Comparison of ENCODE assay signal across 1 cellular context in the genomic region with DNA sequence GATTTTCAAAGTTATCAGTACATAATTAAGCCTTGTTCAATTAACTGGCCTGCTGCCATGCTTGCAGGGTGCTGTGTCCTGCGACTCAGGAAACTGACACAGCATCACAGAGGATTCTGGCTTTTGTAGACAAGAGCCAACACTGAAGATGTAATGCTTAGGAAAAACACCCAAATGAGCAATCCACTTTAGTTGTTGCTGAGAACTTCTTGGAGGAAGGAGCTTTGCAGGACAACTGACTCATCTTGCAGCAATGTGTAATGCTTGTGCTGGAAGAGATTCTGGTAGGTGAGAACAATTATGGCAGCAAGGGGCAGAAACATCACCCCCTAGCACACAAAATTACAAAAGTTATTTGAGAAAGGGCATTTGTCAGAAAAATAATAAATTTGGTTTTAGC.
TF ChIP-seq lines count a peak whose summit lies in the region.

No MANE protein-coding gene starts in this region.

TF ChIP-seq in SK-N-SH treated with all-trans-retinoic acid at 6 μM for 48 hours, 23 proteins besides CTCF, POLR2A, EP300 and RAD21 (continued from another document):
- TF ChIP-seq, protein P1, sequence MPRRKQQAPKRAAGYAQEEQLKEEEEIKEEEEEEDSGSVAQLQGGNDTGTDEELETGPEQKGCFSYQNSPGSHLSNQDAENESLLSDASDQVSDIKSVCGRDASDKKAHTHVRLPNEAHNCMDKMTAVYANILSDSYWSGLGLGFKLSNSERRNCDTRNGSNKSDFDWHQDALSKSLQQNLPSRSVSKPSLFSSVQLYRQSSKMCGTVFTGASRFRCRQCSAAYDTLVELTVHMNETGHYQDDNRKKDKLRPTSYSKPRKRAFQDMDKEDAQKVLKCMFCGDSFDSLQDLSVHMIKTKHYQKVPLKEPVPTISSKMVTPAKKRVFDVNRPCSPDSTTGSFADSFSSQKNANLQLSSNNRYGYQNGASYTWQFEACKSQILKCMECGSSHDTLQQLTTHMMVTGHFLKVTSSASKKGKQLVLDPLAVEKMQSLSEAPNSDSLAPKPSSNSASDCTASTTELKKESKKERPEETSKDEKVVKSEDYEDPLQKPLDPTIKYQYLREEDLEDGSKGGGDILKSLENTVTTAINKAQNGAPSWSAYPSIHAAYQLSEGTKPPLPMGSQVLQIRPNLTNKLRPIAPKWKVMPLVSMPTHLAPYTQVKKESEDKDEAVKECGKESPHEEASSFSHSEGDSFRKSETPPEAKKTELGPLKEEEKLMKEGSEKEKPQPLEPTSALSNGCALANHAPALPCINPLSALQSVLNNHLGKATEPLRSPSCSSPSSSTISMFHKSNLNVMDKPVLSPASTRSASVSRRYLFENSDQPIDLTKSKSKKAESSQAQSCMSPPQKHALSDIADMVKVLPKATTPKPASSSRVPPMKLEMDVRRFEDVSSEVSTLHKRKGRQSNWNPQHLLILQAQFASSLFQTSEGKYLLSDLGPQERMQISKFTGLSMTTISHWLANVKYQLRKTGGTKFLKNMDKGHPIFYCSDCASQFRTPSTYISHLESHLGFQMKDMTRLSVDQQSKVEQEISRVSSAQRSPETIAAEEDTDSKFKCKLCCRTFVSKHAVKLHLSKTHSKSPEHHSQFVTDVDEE (CRISPR knock-in tag; IDR thresholded peaks at IDR 0.05), result no peak
- TF ChIP-seq CSDC2 (CRISPR knock-in tag; IDR thresholded peaks at IDR 0.05) (no peak), ESRRG (CRISPR knock-in tag; IDR thresholded peaks at IDR 0.05) (no peak)
TF ChIP-seq in SK-N-SH treated with all-trans-retinoic acid at 6 μM for 48 hours: peak in this region for 0.
